15 cellular contexts compared by ENCODE assay signal in genomic region chr3:58627580-58627894, GRCh38. TPM values are rescaled to one million over a fixed set of nuclear protein-coding genes. Genes with fewer than 3 reads are reported as not detected.
DNase-seq lines count a peak whose midpoint lies in the region; ATAC-seq and TF ChIP-seq lines count a peak whose summit lies in the region.
"Had no signal": no experiment of that assay in that cellular context is flagged by ENCODE, and none has a peak within 500 bp of the region (broad histone marks: within the 10 kb centered on the region; RNA-seq: fewer than 3 reads in every experiment).

No MANE protein-coding gene starts in this region.

- TF ChIP-seq CTCF in prostate gland (IDR thresholded peaks at IDR 0.05) (no peak), osteoblast (IDR thresholded peaks at IDR 0.05; ENCODE audit: extremely low read depth, low read depth, low read length) (no peak), GM13976 (IDR thresholded peaks at IDR 0.05; ENCODE audit: borderline replicate concordance, control extremely low read depth, extremely low read depth, insufficient read depth, missing control alignments) (no peak)

- no peak overlapping the region for H3K4me2 ChIP-seq in osteoblast (ENCODE audit: insufficient read depth, low read length)
- H3K4me2 ChIP-seq: BLaER1 had no signal

- intact Hi-C loops in Right ventricle myocardium superior (cut with DNase I) (loop anchor here (5.0 kb wide), 1 partner anchor 40 kb away; no protein-coding TSS in a partner anchor), prostate gland (cut with DNase I) (loop anchor here (10.0 kb wide), 1 partner anchor 193 kb away; the partner anchor contains the start of gene PDHB)

- no peaks in the 10 kb centered on the region for H3K9me3 ChIP-seq in prostate gland
- H3K9me3 ChIP-seq in osteoblast (ENCODE audit: low read depth, low read length): no peaks in the 10 kb centered on the region
- H3K9me3 ChIP-seq: ascending aorta, BLaER1 had no signal

- H3K79me2 ChIP-seq in osteoblast (ENCODE audit: insufficient read depth, low read length): no peaks in the 10 kb centered on the region

- no peaks in the 10 kb centered on the region for H3K27me3 ChIP-seq in prostate gland (replicated peaks; ENCODE audit: insufficient read depth)
- H3K27me3 ChIP-seq in osteoblast (ENCODE audit: insufficient read depth, low read length): no peaks in the 10 kb centered on the region
- H3K27me3 ChIP-seq: ascending aorta, BLaER1 had no signal

- H4K20me1 ChIP-seq in osteoblast (ENCODE audit: insufficient read depth, low read length): no peaks in the 10 kb centered on the region
- H4K20me1 ChIP-seq: BLaER1 had no signal

- H3K36me3 ChIP-seq in prostate gland (no peaks in the 10 kb centered on the region), osteoblast (ENCODE audit: insufficient read depth, low read length) (no peaks in the 10 kb centered on the region)
- H3K36me3 ChIP-seq: ascending aorta, BLaER1 had no signal

- H3K4me1 ChIP-seq in prostate gland (replicated peaks) (peaks cover 22% of the 10 kb centered on the region), osteoblast (ENCODE audit: insufficient read depth, low read length) (peaks cover 28% of the 10 kb centered on the region)
- H3K4me1 ChIP-seq: ascending aorta had no signal

- H2AFZ ChIP-seq in osteoblast (ENCODE audit: low read length): no peak overlapping the region

- DNase-seq in G401 (ENCODE audit: low spot score) (peak; percentile 80), T1000 (lab: John Stamatoyannopoulos, UW) (peak; percentile 21), Right ventricle myocardium superior (peak; percentile 75), prostate gland (ENCODE audit: low spot score) (peak; percentile 39), SW 1271 (lab: John Stamatoyannopoulos, UW) (no peak), osteoblast (ENCODE audit: insufficient read length, low spot score, missing footprints) (no peak), HuH-7.5 (ENCODE audit: low spot score) (no peak), GM13976 (ENCODE audit: low spot score) (no peak)
- DNase-seq: activated T-cell treated with anti-CD3 and anti-CD28 coated beads, Interleukin-2, amount 50 U/mL, for 48 hours; GF-D8; NCI-H748 treated with DMSO at 0.1 percent for 48 hours had no signal

- ATAC-seq in Right ventricle myocardium superior (ENCODE audit: poor library complexity): peak; percentile 66
- ATAC-seq: naive thymus-derived CD8-positive, alpha-beta T cell had no signal

- WGBS in prostate gland: 32% methylated on average over 3 of the region's 3 CpGs

- in situ Hi-C loops in G401 (cut with HindIII; ENCODE audit: low sequenced_read_pairs) (no loop called here), GM13976 (cut with MboI; ENCODE audit: low sequenced_read_pairs, unreplicated experiment) (loop anchor here (10.0 kb wide), 1 partner anchor 53 kb away; the partner anchor contains the start of gene FAM107A)

- H3K27ac ChIP-seq in prostate gland: peak overlapping the region; percentile 50 to 71
- H3K27ac ChIP-seq in osteoblast (ENCODE audit: low read depth, low read length): no peak overlapping the region
- H3K27ac ChIP-seq: BLaER1, SK-N-MC had no signal

- no peak for TF ChIP-seq POLR2A in prostate gland (IDR thresholded peaks at IDR 0.05)

- H3K4me3 ChIP-seq in prostate gland: no peak overlapping the region
- H3K4me3 ChIP-seq in osteoblast (ENCODE audit: insufficient read depth, low read length): no peak overlapping the region
- H3K4me3 ChIP-seq: ascending aorta, BLaER1, SK-N-MC had no signal

RNA-seq across cellular contexts. Expression of gene FAM3D, which starts 39.0 kb away (rescaled TPM):
- total RNA-seq in G401 (2014; rRNA removed; shearing (Covaris generic)): not detected in 2 replicates
- total RNA-seq in Right ventricle myocardium superior (not detected), prostate gland (10 to 100 TPM in 1 of 2 donors, 1 to 10 TPM in 1; 4.7 to 11.6 TPM), osteoblast (not detected in 2 replicates)
- total RNA-seq: ascending aorta; naive thymus-derived CD8-positive, alpha-beta T cell had no signal

RNA-seq across cellular contexts. Expression of gene FAM107A, which starts 50.3 kb away (rescaled TPM):
- total RNA-seq in G401 (2014; rRNA removed; shearing (Covaris generic)): not detected in 2 replicates
- 95.2 TPM for total RNA-seq in Right ventricle myocardium superior
- 10 to 100 TPM; 54.5 to 80.2 TPM for total RNA-seq in prostate gland
- total RNA-seq in osteoblast: not detected in 2 replicates
- total RNA-seq: naive thymus-derived CD8-positive, alpha-beta T cell had no signal

Comparison
In these comparisons a context has a peak if more than half of its experiments do, and no peak if none do; other contexts are left out.
1. DNase-seq: peak in G401 (single experiment), T1000 (single experiment), Right ventricle myocardium superior (single experiment) and prostate gland (single experiment); none in SW 1271 (0 of 2), osteoblast (single experiment), HuH-7.5 (single experiment) and GM13976 (single experiment).
2. RNA of gene FAM107A, which starts 50.3 kb away (total RNA-seq): 95.2 TPM in Right ventricle myocardium superior (single experiment) and 54.5 to 80.2 TPM in prostate gland; not detected in G401 and not detected in osteoblast; every median in the first group is over 10 times any median in the second.